Comparison of ENCODE assay signal across 11 cellular contexts in the genomic region with DNA sequence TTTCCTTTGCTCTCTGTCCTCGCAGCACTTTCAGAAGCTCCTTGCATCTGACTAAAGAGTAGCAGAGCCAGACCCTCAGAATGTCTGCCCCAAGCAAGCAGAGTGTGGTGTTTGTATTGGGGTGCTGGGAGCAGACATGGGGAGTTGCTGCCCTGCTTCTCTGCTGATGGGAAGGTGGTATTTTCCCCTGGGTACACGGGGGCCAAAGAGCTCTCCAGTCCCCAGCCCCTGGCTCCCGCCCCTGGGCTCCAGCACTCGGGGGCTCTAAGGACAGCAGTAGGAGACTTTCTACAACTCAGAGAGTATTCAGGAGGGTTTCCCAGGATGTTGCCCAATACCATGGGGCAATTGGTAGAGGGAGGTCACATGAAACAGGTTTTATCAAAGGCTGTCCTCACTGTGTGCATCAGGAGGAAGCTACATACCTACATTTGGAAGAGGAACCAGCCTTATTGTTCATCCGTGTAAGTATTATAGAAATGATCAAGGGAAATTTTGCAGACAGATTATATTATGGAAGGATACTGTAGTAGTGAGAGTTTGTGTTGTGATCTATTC. TPM values are rescaled to one million over a fixed set of nuclear protein-coding genes. Genes with fewer than 3 reads are reported as not detected.
DNase-seq lines count a peak whose midpoint lies in the region; ATAC-seq and TF ChIP-seq lines count a peak whose summit lies in the region.
"Had no signal": no experiment of that assay in that cellular context is flagged by ENCODE, and none has a peak within 500 bp of the region (broad histone marks: within the 10 kb centered on the region; RNA-seq: fewer than 3 reads in every experiment).

No MANE protein-coding gene starts in this region.

- DNase-seq in GM23338 (ENCODE audit: low spot score), result no peak
- DNase-seq in activated T-helper 2 cell treated with anti-CD3 and anti-CD28 coated beads, Interferon-gamma antibody, Interleukin-2, Interleukin-4, amounts not matched to agents 10 μg/mL and 5 μg/mL and 100 μg/mL, durations not matched to agents 14 hours and 24 hours and 36 hours (ENCODE audit: low spot score), result no peak
- no peak for DNase-seq in naive thymus-derived CD8-positive, alpha-beta T cell
- no peak for DNase-seq in COLO829 (ENCODE audit: low spot score)
- no peak for DNase-seq in NCI-H69 (lab: John Stamatoyannopoulos, UW)
- DNase-seq: NCI-H187 treated with DMSO at 0.1 percent for 48 hours, SJCRH30, WERI-Rb-1 had no signal

- H3K36me3 ChIP-seq in BLaER1 (peaks cover 98% of the 10 kb centered on the region), GM23338 (ENCODE audit: insufficient read depth) (no peaks in the 10 kb centered on the region)
- H3K36me3 ChIP-seq: WERI-Rb-1 had no signal

- H3K27me3 Mint-ChIP-seq in GM23338 (ENCODE audit: insufficient read depth, low read depth, poor library complexity), result peaks cover 2% of the 10 kb centered on the region
- no peaks in the 10 kb centered on the region for H3K27me3 Mint-ChIP-seq in activated T-helper 2 cell treated with anti-CD3 and anti-CD28 coated beads, Interferon-gamma antibody, Interleukin-2, Interleukin-4, amounts not matched to agents 10 μg/mL and 5 μg/mL and 100 μg/mL, durations not matched to agents 14 hours and 24 hours and 36 hours (ENCODE audit: low read depth)
- no peaks in the 10 kb centered on the region for H3K27me3 Mint-ChIP-seq in naive thymus-derived CD8-positive, alpha-beta T cell

- no peaks in the 10 kb centered on the region for H3F3A ChIP-seq in GM23338 (replicated peaks; ENCODE audit: low read depth)

- no peaks in the 10 kb centered on the region; the same call in 2 of the 3 replicates for H3K4me1 Mint-ChIP-seq in GM23338
- peaks cover 88% of the 10 kb centered on the region for H3K4me1 Mint-ChIP-seq in activated T-helper 2 cell treated with anti-CD3 and anti-CD28 coated beads, Interferon-gamma antibody, Interleukin-2, Interleukin-4, amounts not matched to agents 10 μg/mL and 5 μg/mL and 100 μg/mL, durations not matched to agents 14 hours and 24 hours and 36 hours (ENCODE audit: low read depth)
- peaks cover 54 to 95% (median 94%) of the 10 kb centered on the region in 4 donors for H3K4me1 Mint-ChIP-seq in naive thymus-derived CD8-positive, alpha-beta T cell

- TF ChIP-seq CTCF in GM23338 (conservative IDR thresholded peaks at IDR 0.05; ENCODE audit: low read depth in 2 of 2), result no peak

- H3K27ac Mint-ChIP-seq in GM23338, result no peak overlapping the region
- H3K27ac Mint-ChIP-seq in activated T-helper 2 cell treated with anti-CD3 and anti-CD28 coated beads, Interferon-gamma antibody, Interleukin-2, Interleukin-4, amounts not matched to agents 10 μg/mL and 5 μg/mL and 100 μg/mL, durations not matched to agents 14 hours and 24 hours and 36 hours, result peak overlapping the region; percentile 94
- H3K27ac Mint-ChIP-seq in naive thymus-derived CD8-positive, alpha-beta T cell, result peak overlapping the region; percentile 90 to 100 (median 97)

- peak overlapping the region; percentile 44; the same call in 1 of the 2 replicates for H3K4me2 ChIP-seq in BLaER1
- no peak overlapping the region for H3K4me2 ChIP-seq in GM23338

- POLR2A ChIA-PET in naive thymus-derived CD8-positive, alpha-beta T cell (lab: Charles Lee), result interaction anchor here (1.1 to 20.6 kb wide), 13 partner anchors 10 to 771 kb away, joined by 3 to 879 read pairs (median 5); no protein-coding TSS in a partner anchor

- H3K4me1 ChIP-seq in BLaER1 (peaks cover 100% of the 10 kb centered on the region), GM23338 (ENCODE audit: insufficient read depth) (no peaks in the 10 kb centered on the region)
- H3K4me1 ChIP-seq: parathyroid adenoma had no signal

- H3K9me3 ChIP-seq in BLaER1, result no peaks in the 10 kb centered on the region
- H3K9me3 ChIP-seq: SJCRH30 had no signal

- H3K4me3 ChIP-seq in BLaER1 (no peak overlapping the region), GM23338 (no peak overlapping the region)
- H3K4me3 ChIP-seq: SJCRH30 had no signal

- no peaks in the 10 kb centered on the region for H3K79me2 ChIP-seq in GM23338 (replicated peaks; ENCODE audit: insufficient read depth)
- H3K79me2 ChIP-seq: parathyroid adenoma had no signal

- H3K9me3 Mint-ChIP-seq in GM23338, result no peaks in the 10 kb centered on the region
- H3K9me3 Mint-ChIP-seq in activated T-helper 2 cell treated with anti-CD3 and anti-CD28 coated beads, Interferon-gamma antibody, Interleukin-2, Interleukin-4, amounts not matched to agents 10 μg/mL and 5 μg/mL and 100 μg/mL, durations not matched to agents 14 hours and 24 hours and 36 hours, result no peaks in the 10 kb centered on the region
- no peaks in the 10 kb centered on the region for H3K9me3 Mint-ChIP-seq in naive thymus-derived CD8-positive, alpha-beta T cell

- H4K20me1 ChIP-seq in BLaER1, result peaks cover 100% of the 10 kb centered on the region
- H4K20me1 ChIP-seq in GM23338 (replicated peaks; ENCODE audit: insufficient read depth), result no peaks in the 10 kb centered on the region

- no peak overlapping the region for H3K4me3 Mint-ChIP-seq in GM23338
- peak overlapping the region; percentile 80 for H3K4me3 Mint-ChIP-seq in activated T-helper 2 cell treated with anti-CD3 and anti-CD28 coated beads, Interferon-gamma antibody, Interleukin-2, Interleukin-4, amounts not matched to agents 10 μg/mL and 5 μg/mL and 100 μg/mL, durations not matched to agents 14 hours and 24 hours and 36 hours (ENCODE audit: low read depth)
- peak overlapping the region; percentile 70 to 89 (median 83) for H3K4me3 Mint-ChIP-seq in naive thymus-derived CD8-positive, alpha-beta T cell

- H2AFZ ChIP-seq in GM23338, result peak overlapping the region; percentile 76; the same call in 1 of the 2 replicates
- H2AFZ ChIP-seq: parathyroid adenoma had no signal

- no peaks in the 10 kb centered on the region for H3K36me3 Mint-ChIP-seq in GM23338 (ENCODE audit: low read depth)
- H3K36me3 Mint-ChIP-seq in activated T-helper 2 cell treated with anti-CD3 and anti-CD28 coated beads, Interferon-gamma antibody, Interleukin-2, Interleukin-4, amounts not matched to agents 10 μg/mL and 5 μg/mL and 100 μg/mL, durations not matched to agents 14 hours and 24 hours and 36 hours (ENCODE audit: low read depth), result peaks cover 91% of the 10 kb centered on the region
- H3K36me3 Mint-ChIP-seq in naive thymus-derived CD8-positive, alpha-beta T cell, result peaks cover 30 to 92% (median 82%) of the 10 kb centered on the region in 3 donors

- H3K9ac ChIP-seq in BLaER1, result 0 out of 2 replicates have a peak overlapping the region, but pooled peaks have one; percentile 45
- H3K9ac ChIP-seq: parathyroid adenoma had no signal

- H3K27me3 ChIP-seq in BLaER1 (no peaks in the 10 kb centered on the region), GM23338 (ENCODE audit: insufficient read depth) (no peaks in the 10 kb centered on the region)
- H3K27me3 ChIP-seq: SJCRH30 had no signal

- H3K27ac ChIP-seq in BLaER1 (peak overlapping the region; percentile 73), GM23338 (ENCODE audit: low read depth) (no peak overlapping the region)
- H3K27ac ChIP-seq: parathyroid adenoma, SJCRH30, WERI-Rb-1 had no signal

- H3K9me2 ChIP-seq in GM23338 (ENCODE audit: insufficient read depth), result 0 out of 2 replicates have a peak, but pooled peaks cover 7% of the 10 kb centered on the region

- ATAC-seq in GM23338 (no peak), GM18498 (IDR thresholded peaks at IDR 0.05; ENCODE audit: unreplicated experiment) (no peak)
- ATAC-seq in naive thymus-derived CD8-positive, alpha-beta T cell, result peak in 1 of 2 donors; percentile 11

- intact Hi-C loops in activated T-helper 2 cell treated with anti-CD3 and anti-CD28 coated beads, Interferon-gamma antibody, Interleukin-2, Interleukin-4, amounts not matched to agents 10 μg/mL and 5 μg/mL and 100 μg/mL, durations not matched to agents 14 hours and 24 hours and 36 hours (cut with micrococcal nuclease), result loop anchor here (1.0 kb wide), 1 partner anchor 9 kb away; no protein-coding TSS in a partner anchor

RNA-seq across cellular contexts. Expression of a gene that starts 50.3 kb away (rescaled TPM):
- total RNA-seq in GM23338 (2014; rRNA removed; shearing (Covaris generic)), result 180 and 213 TPM in 2 replicates
- polyA plus RNA-seq in GM23338 (2016; fragmentation: Nextera tagmentation; extraction: Ambion mirVana), result 236 and 252 TPM in 2 replicates
- 246 and 256 TPM in 2 replicates for total RNA-seq in activated T-helper 2 cell treated with anti-CD3 and anti-CD28 coated beads, Interferon-gamma antibody, Interleukin-2, Interleukin-4, amounts not matched to agents 10 μg/mL and 5 μg/mL and 100 μg/mL, durations not matched to agents 14 hours and 24 hours and 36 hours
- 100 to 1,000 TPM; 120 to 122 TPM for total RNA-seq in naive thymus-derived CD8-positive, alpha-beta T cell
- polyA plus RNA-seq in naive thymus-derived CD8-positive, alpha-beta T cell, result 100 to 1,000 TPM; 610 to 660 (median 642) TPM

RNA-seq across cellular contexts. Expression of a gene that starts 59.4 kb away (rescaled TPM):
- total RNA-seq in GM23338 (2014; rRNA removed; shearing (Covaris generic)), result 38.8 and 40.0 TPM in 2 replicates
- polyA plus RNA-seq in GM23338 (2016; fragmentation: Nextera tagmentation; extraction: Ambion mirVana), result 39.1 and 40.6 TPM in 2 replicates
- total RNA-seq in activated T-helper 2 cell treated with anti-CD3 and anti-CD28 coated beads, Interferon-gamma antibody, Interleukin-2, Interleukin-4, amounts not matched to agents 10 μg/mL and 5 μg/mL and 100 μg/mL, durations not matched to agents 14 hours and 24 hours and 36 hours, result 9.2 and 10.8 TPM in 2 replicates
- total RNA-seq in naive thymus-derived CD8-positive, alpha-beta T cell, result 10 to 100 TPM; 22.2 to 22.6 TPM
- polyA plus RNA-seq in naive thymus-derived CD8-positive, alpha-beta T cell, result 10 to 100 TPM in 2 of 3 donors, 1 to 10 TPM in 1; 8.7 to 11.9 (median 11.1) TPM
